In the genomic region with DNA sequence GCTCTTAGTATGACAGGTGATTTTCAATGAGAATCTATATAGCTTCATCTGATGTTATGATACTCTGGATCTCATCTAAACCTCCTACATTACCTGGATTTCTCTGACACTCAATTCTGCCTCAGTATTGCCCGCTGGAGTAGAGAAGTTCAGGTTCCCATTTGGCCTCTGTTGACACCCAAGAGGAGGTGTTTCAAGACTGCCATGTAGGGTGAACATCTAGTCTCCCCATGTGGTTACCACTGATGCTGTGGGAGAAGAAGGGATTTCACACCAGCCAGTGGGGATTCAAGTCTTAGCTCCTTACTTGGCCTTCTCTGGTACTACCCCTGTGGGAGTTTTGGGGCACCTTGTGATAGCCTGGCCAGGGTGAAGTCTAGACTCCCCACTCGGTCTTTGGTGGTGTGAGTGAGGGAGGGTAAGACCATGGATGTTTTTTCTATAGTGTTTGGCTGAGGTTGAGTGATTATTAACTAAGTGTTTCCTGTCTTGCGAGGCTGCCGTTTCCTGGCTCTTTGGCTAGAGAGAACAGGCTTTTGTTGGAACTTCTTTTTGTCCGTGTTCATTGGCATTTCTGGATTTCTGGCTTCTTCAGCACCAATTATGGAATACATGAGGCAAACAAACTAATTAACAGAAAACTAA, we compare ENCODE assay signal across 10 cellular contexts.
A peak's percentile ranks its signal among the peaks of the same experiment; 100 is the strongest.
DNase-seq lines count a peak whose midpoint lies in the region; ATAC-seq lines count a peak whose summit lies in the region.
"Had no signal": no experiment of that assay in that cellular context is flagged by ENCODE, and none has a peak within 500 bp of the region (broad histone marks: within the 10 kb centered on the region; RNA-seq: fewer than 3 reads in every experiment).

No MANE protein-coding gene starts in this region.

- peak; percentile 17 for DNase-seq in glomerular visceral epithelial cell (ENCODE audit: extremely low spot score)
- DNase-seq in NCI-H146 (lab: John Stamatoyannopoulos, UW) = no peak
- DNase-seq in Ammon's horn (ENCODE audit: low spot score) = no peak
- DNase-seq in NCI-H187 (lab: John Stamatoyannopoulos, UW) = no peak
- DNase-seq: aorta, NCI-H69, SK-N-SH had no signal

- ATAC-seq in GM18517 (IDR thresholded peaks at IDR 0.05; ENCODE audit: unreplicated experiment) (peak; percentile 83), GM19452 (IDR thresholded peaks at IDR 0.05; ENCODE audit: unreplicated experiment) (peak; percentile 78), HG03066 (IDR thresholded peaks at IDR 0.05; ENCODE audit: low read depth, unreplicated experiment) (peak; percentile 70)
